ENCODE assay signal across 1 cellular context in the genomic region with DNA sequence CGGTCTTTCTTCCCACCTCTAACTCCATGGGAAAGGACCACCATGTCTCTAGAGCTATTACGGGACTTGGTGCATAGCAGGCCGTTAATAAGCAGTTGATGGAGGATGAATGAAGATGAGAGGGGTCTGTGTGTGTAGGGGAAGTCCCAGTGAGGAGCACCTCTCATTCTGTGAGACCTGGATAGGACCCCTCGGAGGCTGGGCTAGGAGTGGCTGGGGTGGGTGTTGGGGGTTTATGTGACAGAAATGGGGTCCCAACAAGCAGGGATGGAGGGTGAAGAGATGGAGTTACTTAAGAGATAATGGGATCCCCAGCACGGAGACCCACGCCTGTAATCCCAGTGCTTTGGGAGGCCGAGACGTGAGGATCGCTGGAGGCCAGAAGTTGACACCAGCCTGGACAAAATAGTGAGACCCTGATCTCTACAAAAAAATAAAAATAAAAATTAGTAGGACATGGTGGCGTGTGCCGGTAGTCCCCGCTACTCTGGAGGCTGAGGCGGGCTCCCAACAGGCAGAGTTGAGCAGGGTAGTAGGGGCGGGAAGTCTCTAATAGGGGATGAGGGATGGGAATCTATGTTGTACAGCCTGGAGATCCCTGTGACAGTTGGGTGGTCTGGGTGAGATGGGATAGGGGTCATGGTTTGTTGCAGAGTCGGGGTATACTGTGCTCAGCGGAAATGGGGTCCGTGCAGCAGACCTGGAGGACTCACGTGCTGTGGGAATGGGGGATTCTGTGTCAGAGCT.
TF ChIP-seq lines count a peak whose summit lies in the region.

No MANE protein-coding gene starts in this region.

TF ChIP-seq in HepG2, 621 proteins besides CTCF, POLR2A, EP300 and RAD21 (continues in another document):
- peak; percentile 13 for TF ChIP-seq ZEB1 (IDR thresholded peaks at IDR 0.05; ENCODE audit: insufficient replicate concordance, low read depth)
- no peak for TF ChIP-seq CBX1 (IDR thresholded peaks at IDR 0.05; ENCODE audit: low read depth)
- TF ChIP-seq ZNF333 (CRISPR knock-in tag; IDR thresholded peaks at IDR 0.05; ENCODE audit: borderline replicate concordance): 0 out of 2 replicates have a peak, but pooled peaks have one; percentile 65
- TF ChIP-seq TAF1 (CRISPR knock-in tag; IDR thresholded peaks at IDR 0.05): no peak
- peak; percentile 75 for TF ChIP-seq ZNF274 (CRISPR knock-in tag; IDR thresholded peaks at IDR 0.05)
- TF ChIP-seq SAP130 (CRISPR knock-in tag; IDR thresholded peaks at IDR 0.05; ENCODE audit: low read depth): no peak
- TF ChIP-seq ZNF710 (CRISPR knock-in tag; IDR thresholded peaks at IDR 0.05; ENCODE audit: borderline replicate concordance): 0 out of 2 replicates have a peak, but pooled peaks have one; percentile 27
- 0 out of 2 replicates have a peak, but pooled peaks have one; percentile 71 for TF ChIP-seq ZNF550 (CRISPR knock-in tag; IDR thresholded peaks at IDR 0.05; ENCODE audit: borderline replicate concordance)
- TF ChIP-seq, protein P1, sequence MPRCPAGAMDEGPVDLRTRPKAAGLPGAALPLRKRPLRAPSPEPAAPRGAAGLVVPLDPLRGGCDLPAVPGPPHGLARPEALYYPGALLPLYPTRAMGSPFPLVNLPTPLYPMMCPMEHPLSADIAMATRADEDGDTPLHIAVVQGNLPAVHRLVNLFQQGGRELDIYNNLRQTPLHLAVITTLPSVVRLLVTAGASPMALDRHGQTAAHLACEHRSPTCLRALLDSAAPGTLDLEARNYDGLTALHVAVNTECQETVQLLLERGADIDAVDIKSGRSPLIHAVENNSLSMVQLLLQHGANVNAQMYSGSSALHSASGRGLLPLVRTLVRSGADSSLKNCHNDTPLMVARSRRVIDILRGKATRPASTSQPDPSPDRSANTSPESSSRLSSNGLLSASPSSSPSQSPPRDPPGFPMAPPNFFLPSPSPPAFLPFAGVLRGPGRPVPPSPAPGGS (CRISPR knock-in tag; IDR thresholded peaks at IDR 0.05): peak; percentile 9; the same call in 1 of the 2 replicates
- no peak for TF ChIP-seq GFI1 (CRISPR knock-in tag; IDR thresholded peaks at IDR 0.05; ENCODE audit: borderline replicate concordance)
- no peak for TF ChIP-seq ZSCAN31 (CRISPR knock-in tag; IDR thresholded peaks at IDR 0.05; ENCODE audit: low read depth)
- peak; percentile 54; the same call in 1 of the 2 replicates for TF ChIP-seq MXD1 (CRISPR knock-in tag; IDR thresholded peaks at IDR 0.05)
- TF ChIP-seq PCBP2 (optimal IDR thresholded peaks at IDR 0.05; ENCODE audit: low read depth, low read length, poor library complexity, severe bottlenecking): peak; percentile 82
- peak; percentile 86; the same call in 1 of the 2 replicates for TF ChIP-seq ZNF839 (CRISPR knock-in tag; IDR thresholded peaks at IDR 0.05; ENCODE audit: borderline replicate concordance)
- no peak for TF ChIP-seq SIN3A (IDR thresholded peaks at IDR 0.05; ENCODE audit: borderline replicate concordance, low read depth, low read length)
- TF ChIP-seq ZBTB4 (CRISPR knock-in tag; IDR thresholded peaks at IDR 0.05; ENCODE audit: borderline replicate concordance): no peak; the same call in 1 of the 2 replicates
- TF ChIP-seq TGIF2 (CRISPR knock-in tag; IDR thresholded peaks at IDR 0.05): 0 out of 2 replicates have a peak, but pooled peaks have one; percentile 4
- TF ChIP-seq, protein P2, sequence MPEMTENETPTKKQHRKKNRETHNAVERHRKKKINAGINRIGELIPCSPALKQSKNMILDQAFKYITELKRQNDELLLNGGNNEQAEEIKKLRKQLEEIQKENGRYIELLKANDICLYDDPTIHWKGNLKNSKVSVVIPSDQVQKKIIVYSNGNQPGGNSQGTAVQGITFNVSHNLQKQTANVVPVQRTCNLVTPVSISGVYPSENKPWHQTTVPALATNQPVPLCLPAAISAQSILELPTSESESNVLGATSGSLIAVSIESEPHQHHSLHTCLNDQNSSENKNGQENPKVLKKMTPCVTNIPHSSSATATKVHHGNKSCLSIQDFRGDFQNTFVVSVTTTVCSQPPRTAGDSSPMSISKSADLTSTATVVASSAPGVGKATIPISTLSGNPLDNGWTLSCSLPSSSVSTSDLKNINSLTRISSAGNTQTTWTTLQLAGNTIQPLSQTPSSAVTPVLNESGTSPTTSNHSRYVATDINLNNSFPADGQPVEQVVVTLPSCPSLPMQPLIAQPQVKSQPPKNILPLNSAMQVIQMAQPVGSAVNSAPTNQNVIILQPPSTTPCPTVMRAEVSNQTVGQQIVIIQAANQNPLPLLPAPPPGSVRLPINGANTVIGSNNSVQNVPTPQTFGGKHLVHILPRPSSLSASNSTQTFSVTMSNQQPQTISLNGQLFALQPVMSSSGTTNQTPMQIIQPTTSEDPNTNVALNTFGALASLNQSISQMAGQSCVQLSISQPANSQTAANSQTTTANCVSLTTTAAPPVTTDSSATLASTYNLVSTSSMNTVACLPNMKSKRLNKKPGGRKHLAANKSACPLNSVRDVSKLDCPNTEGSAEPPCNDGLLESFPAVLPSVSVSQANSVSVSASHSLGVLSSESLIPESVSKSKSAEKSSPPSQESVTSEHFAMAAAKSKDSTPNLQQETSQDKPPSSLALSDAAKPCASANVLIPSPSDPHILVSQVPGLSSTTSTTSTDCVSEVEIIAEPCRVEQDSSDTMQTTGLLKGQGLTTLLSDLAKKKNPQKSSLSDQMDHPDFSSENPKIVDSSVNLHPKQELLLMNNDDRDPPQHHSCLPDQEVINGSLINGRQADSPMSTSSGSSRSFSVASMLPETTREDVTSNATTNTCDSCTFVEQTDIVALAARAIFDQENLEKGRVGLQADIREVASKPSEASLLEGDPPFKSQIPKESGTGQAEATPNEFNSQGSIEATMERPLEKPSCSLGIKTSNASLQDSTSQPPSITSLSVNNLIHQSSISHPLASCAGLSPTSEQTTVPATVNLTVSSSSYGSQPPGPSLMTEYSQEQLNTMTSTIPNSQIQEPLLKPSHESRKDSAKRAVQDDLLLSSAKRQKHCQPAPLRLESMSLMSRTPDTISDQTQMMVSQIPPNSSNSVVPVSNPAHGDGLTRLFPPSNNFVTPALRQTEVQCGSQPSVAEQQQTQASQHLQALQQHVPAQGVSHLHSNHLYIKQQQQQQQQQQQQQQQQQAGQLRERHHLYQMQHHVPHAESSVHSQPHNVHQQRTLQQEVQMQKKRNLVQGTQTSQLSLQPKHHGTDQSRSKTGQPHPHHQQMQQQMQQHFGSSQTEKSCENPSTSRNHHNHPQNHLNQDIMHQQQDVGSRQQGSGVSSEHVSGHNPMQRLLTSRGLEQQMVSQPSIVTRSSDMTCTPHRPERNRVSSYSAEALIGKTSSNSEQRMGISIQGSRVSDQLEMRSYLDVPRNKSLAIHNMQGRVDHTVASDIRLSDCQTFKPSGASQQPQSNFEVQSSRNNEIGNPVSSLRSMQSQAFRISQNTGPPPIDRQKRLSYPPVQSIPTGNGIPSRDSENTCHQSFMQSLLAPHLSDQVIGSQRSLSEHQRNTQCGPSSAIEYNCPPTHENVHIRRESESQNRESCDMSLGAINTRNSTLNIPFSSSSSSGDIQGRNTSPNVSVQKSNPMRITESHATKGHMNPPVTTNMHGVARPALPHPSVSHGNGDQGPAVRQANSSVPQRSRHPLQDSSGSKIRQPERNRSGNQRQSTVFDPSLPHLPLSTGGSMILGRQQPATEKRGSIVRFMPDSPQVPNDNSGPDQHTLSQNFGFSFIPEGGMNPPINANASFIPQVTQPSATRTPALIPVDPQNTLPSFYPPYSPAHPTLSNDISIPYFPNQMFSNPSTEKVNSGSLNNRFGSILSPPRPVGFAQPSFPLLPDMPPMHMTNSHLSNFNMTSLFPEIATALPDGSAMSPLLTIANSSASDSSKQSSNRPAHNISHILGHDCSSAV (CRISPR knock-in tag; IDR thresholded peaks at IDR 0.05; ENCODE audit: borderline replicate concordance): peak; percentile 6; the same call in 1 of the 2 replicates
- TF ChIP-seq SOX13 (IDR thresholded peaks at IDR 0.05): no peak
- no peak for TF ChIP-seq SOX13 (CRISPR knock-in tag; conservative IDR thresholded peaks at IDR 0.05 in 1 of 2, IDR thresholded peaks at IDR 0.05 in 1 of 2)
- no peak for TF ChIP-seq DBP (CRISPR knock-in tag; IDR thresholded peaks at IDR 0.05; ENCODE audit: not compliant biosample characterization)
- TF ChIP-seq BATF2 (CRISPR knock-in tag; IDR thresholded peaks at IDR 0.05): peak; percentile 36; the same call in 1 of the 2 replicates
- 0 out of 2 replicates have a peak, but pooled peaks have one; percentile 37 for TF ChIP-seq CAMTA2 (CRISPR knock-in tag; IDR thresholded peaks at IDR 0.05; ENCODE audit: borderline replicate concordance)
- no peak for TF ChIP-seq ZNF101 (CRISPR knock-in tag; IDR thresholded peaks at IDR 0.05; ENCODE audit: borderline replicate concordance, low read depth)
- TF ChIP-seq HNRNPK (IDR thresholded peaks at IDR 0.05; ENCODE audit: low read depth, low read length, poor library complexity, severe bottlenecking): peak; percentile 10
- TF ChIP-seq DPF2 (CRISPR knock-in tag; IDR thresholded peaks at IDR 0.05; ENCODE audit: borderline replicate concordance, low read depth): no peak
- no peak for TF ChIP-seq ZNF326 (CRISPR knock-in tag; IDR thresholded peaks at IDR 0.05; ENCODE audit: borderline replicate concordance)
- TF ChIP-seq, protein P3, sequence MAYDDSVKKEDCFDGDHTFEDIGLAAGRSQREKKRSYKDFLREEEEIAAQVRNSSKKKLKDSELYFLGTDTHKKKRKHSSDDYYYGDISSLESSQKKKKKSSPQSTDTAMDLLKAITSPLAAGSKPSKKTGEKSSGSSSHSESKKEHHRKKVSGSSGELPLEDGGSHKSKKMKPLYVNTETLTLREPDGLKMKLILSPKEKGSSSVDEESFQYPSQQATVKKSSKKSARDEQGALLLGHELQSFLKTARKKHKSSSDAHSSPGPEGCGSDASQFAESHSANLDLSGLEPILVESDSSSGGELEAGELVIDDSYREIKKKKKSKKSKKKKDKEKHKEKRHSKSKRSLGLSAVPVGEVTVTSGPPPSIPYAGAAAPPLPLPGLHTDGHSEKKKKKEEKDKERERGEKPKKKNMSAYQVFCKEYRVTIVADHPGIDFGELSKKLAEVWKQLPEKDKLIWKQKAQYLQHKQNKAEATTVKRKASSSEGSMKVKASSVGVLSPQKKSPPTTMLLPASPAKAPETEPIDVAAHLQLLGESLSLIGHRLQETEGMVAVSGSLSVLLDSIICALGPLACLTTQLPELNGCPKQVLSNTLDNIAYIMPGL (CRISPR knock-in tag; IDR thresholded peaks at IDR 0.05; ENCODE audit: borderline replicate concordance in 1 of 2, low read depth in 1 of 2): peak in 1 of 2 experiments; percentile 2; a peak in 1 of 4 replicates
- no peak for TF ChIP-seq ZNF224 (CRISPR knock-in tag; IDR thresholded peaks at IDR 0.05)
- no peak for TF ChIP-seq PAWR (CRISPR knock-in tag; IDR thresholded peaks at IDR 0.05; ENCODE audit: borderline replicate concordance)
- 0 out of 2 replicates have a peak, but pooled peaks have one; percentile 22 for TF ChIP-seq ZFP82 (CRISPR knock-in tag; IDR thresholded peaks at IDR 0.05; ENCODE audit: borderline replicate concordance)
- no peak for TF ChIP-seq HHEX (CRISPR knock-in tag; IDR thresholded peaks at IDR 0.05)
- TF ChIP-seq NRL (CRISPR knock-in tag; IDR thresholded peaks at IDR 0.05; ENCODE audit: borderline replicate concordance): 0 out of 2 replicates have a peak, but pooled peaks have one; percentile 57
- TF ChIP-seq, protein P4, sequence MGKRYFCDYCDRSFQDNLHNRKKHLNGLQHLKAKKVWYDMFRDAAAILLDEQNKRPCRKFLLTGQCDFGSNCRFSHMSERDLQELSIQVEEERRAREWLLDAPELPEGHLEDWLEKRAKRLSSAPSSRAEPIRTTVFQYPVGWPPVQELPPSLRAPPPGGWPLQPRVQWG (CRISPR knock-in tag; IDR thresholded peaks at IDR 0.05; ENCODE audit: borderline replicate concordance, low read depth): no peak
- peak; percentile 61; the same call in 1 of the 2 replicates for TF ChIP-seq ZNF121 (CRISPR knock-in tag; IDR thresholded peaks at IDR 0.05)
